In genomic region chr1:83574749-83575148, GRCh38 we compare ENCODE assay signal across 16 cellular contexts.
"Had no signal": no experiment of that assay in that cellular context is flagged by ENCODE, and none has a peak within 500 bp of the region (broad histone marks: within the 10 kb centered on the region; RNA-seq: fewer than 3 reads in every experiment).

No MANE protein-coding gene starts in this region.

- H3K27ac ChIP-seq: ascending aorta, heart right ventricle, suprapubic skin, transverse colon, uterus had no signal

- H3K4me3 ChIP-seq: ascending aorta, heart right ventricle, smooth muscle cell, suprapubic skin, transverse colon, uterus had no signal

- H3K36me3 ChIP-seq: ascending aorta, heart right ventricle, suprapubic skin, transverse colon, uterus had no signal

- DNase-seq: activated CD4-positive, alpha-beta T cell treated with anti-CD3 and anti-CD28 coated beads, Interleukin-2, amount 50 U/mL, for 4 hours; activated gamma-delta T cell; cerebellar nuclear complex; cortex of kidney; heart right ventricle; naive thymus-derived CD8-positive, alpha-beta T cell; stimulated activated CD4-positive, alpha-beta T cell treated with anti-CD3 and anti-CD28 coated beads, Interleukin-4, amount 100 ng/mL, for 1 hour; stimulated activated naive CD8-positive, alpha-beta T cell treated with anti-CD3 and anti-CD28 coated beads, Interleukin-15, amount 100 ng/mL, for 72 hours; transverse colon; uterus had no signal

- H3K9me3 ChIP-seq: ascending aorta, suprapubic skin, transverse colon, uterus had no signal

- H3K4me1 ChIP-seq: ascending aorta, heart right ventricle, suprapubic skin, transverse colon, uterus had no signal

- H3K27me3 ChIP-seq: ascending aorta, heart right ventricle, suprapubic skin, transverse colon, uterus had no signal

- ATAC-seq: heart right ventricle; naive thymus-derived CD8-positive, alpha-beta T cell; sciatic nerve; stimulated activated naive CD8-positive, alpha-beta T cell treated with anti-CD3 and anti-CD28 coated beads, Interleukin-15, amount 100 ng/mL, for 72 hours had no signal

- FAIRE-seq: bronchial epithelial cell, TTC549 had no signal

- H3K4me2 ChIP-seq: smooth muscle cell had no signal
